ENCODE assay signal across 8 cellular contexts in genomic region chr11:119018074-119018938, GRCh38. TPM values are rescaled to one million over a fixed set of nuclear protein-coding genes. Genes with fewer than 3 reads are reported as not detected.
DNase-seq lines count a peak whose midpoint lies in the region; ATAC-seq and TF ChIP-seq lines count a peak whose summit lies in the region.

Gene RPS25, minus strand, starts transcription at chr11:119018343. Its CDS starts 59 bp downstream, at chr11:119018284.
Gene TRAPPC4, plus strand, starts transcription at chr11:119018766. Its CDS starts 30 bp downstream, at chr11:119018796.

- H3K4me1 ChIP-seq in right cardiac atrium (ENCODE audit: control insufficient read depth, insufficient read depth, low read length) (peaks cover 5% of the 10 kb centered on the region), uterus (peaks cover 4 to 13% of the 10 kb centered on the region in 2 donors)

- intact Hi-C loops in T-helper 2 cell treated with Interferon-gamma antibody and Interleukin-4, amounts not matched to agents 100 ng/mL and 5 ng/mL, for 36 hours (cut with micrococcal nuclease) = loop anchor here (1.0 to 2.0 kb wide), 9 partner anchors 12 to 228 kb away; partner anchors contain the start of genes CENATAC, DDX6, HINFP and HYOU1
- intact Hi-C loops in right cardiac atrium (cut with DNase I) (no loop called here), uterus (cut with DNase I; ENCODE audit: low total_unique reads) (no loop called here)

- H3K36me3 ChIP-seq in uterus = no peaks in the 10 kb centered on the region

- ATAC-seq in GM18499 (IDR thresholded peaks at IDR 0.05; ENCODE audit: insufficient read depth, unreplicated experiment) = peak; percentile 71
- peak; percentile 83 for ATAC-seq in HG02943 (IDR thresholded peaks at IDR 0.05; ENCODE audit: low read depth, unreplicated experiment)
- peak; percentile 96 to 97 for ATAC-seq in right cardiac atrium

- H3K4me3 ChIP-seq in right cardiac atrium (ENCODE audit: low read length) = peak within 1 kb of the TSS; percentile 81
- peak within 1 kb of the TSS; percentile 75 to 94 for H3K4me3 ChIP-seq in uterus

- TF ChIP-seq POLR2A in uterus (IDR thresholded peaks at IDR 0.05) = peak; percentile 64 to 67

- peak within 1 kb of the TSS; percentile 95 for H3K27ac ChIP-seq in right cardiac atrium (ENCODE audit: low read length)
- H3K27ac ChIP-seq in uterus = peak within 1 kb of the TSS; percentile 89 to 94

- H3K27me3 ChIP-seq in right cardiac atrium (ENCODE audit: control insufficient read depth, insufficient read depth) = no peaks in the 10 kb centered on the region
- no peaks in the 10 kb centered on the region for H3K27me3 ChIP-seq in uterus

- H3K9me3 ChIP-seq in right cardiac atrium (ENCODE audit: control insufficient read depth, low read length) (no peaks in the 10 kb centered on the region), uterus (no peaks in the 10 kb centered on the region)

- DNase-seq in NCI-H187 treated with DMSO at 0.1 percent for 48 hours (lab: John Stamatoyannopoulos, UW) = peak; percentile 88
- peak; percentile 79 to 100 (median 97) for DNase-seq in anterior cingulate cortex (lab: John Stamatoyannopoulos, UW)
- peak; percentile 96 to 98 (median 97) for DNase-seq in right cardiac atrium
- peak; percentile 88 for DNase-seq in pulmonary artery endothelial cell (ENCODE audit: low read depth, low spot score)
- DNase-seq in uterus = peak; percentile 94 to 96

- peak in 1 of 4 experiments; percentile 16 for TF ChIP-seq CTCF in uterus (IDR thresholded peaks at IDR 0.05)

- WGBS in right cardiac atrium = under 1% methylated on average over 63 of the region's 63 CpGs

RNA-seq across cellular contexts. Expression of gene RPS25, which starts in this region (rescaled TPM):
- total RNA-seq in T-helper 2 cell treated with Interferon-gamma antibody and Interleukin-4, amounts not matched to agents 100 ng/mL and 5 ng/mL, for 36 hours = 1,476 and 1,513 TPM in 2 replicates
- total RNA-seq in right cardiac atrium (100 to 1,000 TPM; 750 to 919 (median 877) TPM), pulmonary artery endothelial cell (629 and 746 TPM in 2 replicates), uterus (1,000 to 10,000 TPM; 1,075 to 3,325 (median 1,649) TPM)
- 2,193 TPM for polyA plus RNA-seq in right cardiac atrium

RNA-seq across cellular contexts. Expression of gene TRAPPC4, which starts in this region (rescaled TPM):
- total RNA-seq in T-helper 2 cell treated with Interferon-gamma antibody and Interleukin-4, amounts not matched to agents 100 ng/mL and 5 ng/mL, for 36 hours = 82.3 and 86.6 TPM in 2 replicates
- total RNA-seq in right cardiac atrium (10 to 100 TPM; 32.2 to 44.6 (median 36.8) TPM), pulmonary artery endothelial cell (64.5 and 119 TPM in 2 replicates), uterus (10 to 100 TPM in 2 of 4 donors, 1 to 10 TPM in 2; 8.2 to 55.4 (median 28.6) TPM)
- 31.4 TPM for polyA plus RNA-seq in right cardiac atrium

Comparison
In these comparisons a context has a peak if more than half of its experiments do, and no peak if none do; other contexts are left out.
1. Peak in every context shown above with its lines: DNase-seq, ATAC-seq, H3K4me3 ChIP-seq and H3K27ac ChIP-seq.